In the genomic region with DNA sequence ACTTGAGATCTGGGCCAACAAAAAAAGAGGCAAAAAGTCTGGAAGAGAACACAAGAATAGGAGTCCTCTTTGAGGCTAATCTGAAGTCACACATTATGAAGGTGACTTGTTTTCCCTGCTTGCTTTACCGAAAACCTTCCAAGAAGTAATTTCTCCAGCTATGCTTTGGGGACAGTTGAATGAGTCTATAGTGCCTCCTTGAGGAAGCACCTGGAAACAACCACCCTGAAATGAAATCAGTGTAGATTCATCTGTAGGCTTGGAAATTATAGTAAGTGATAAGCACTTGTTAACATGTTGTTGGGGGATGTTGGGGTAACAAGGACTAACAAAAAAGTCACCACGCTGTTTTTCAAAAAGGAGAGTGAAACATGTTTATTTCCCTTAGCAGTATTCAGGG, we compare ENCODE assay signal across 10 cellular contexts. TPM values are rescaled to one million over a fixed set of nuclear protein-coding genes. Genes with fewer than 3 reads are reported as not detected.
DNase-seq lines count a peak whose midpoint lies in the region; ATAC-seq and TF ChIP-seq lines count a peak whose summit lies in the region.
"Had no signal": no experiment of that assay in that cellular context is flagged by ENCODE, and none has a peak within 500 bp of the region (broad histone marks: within the 10 kb centered on the region; RNA-seq: fewer than 3 reads in every experiment).

No MANE protein-coding gene starts in this region.

- H3K36me3 ChIP-seq in IMR-90 (ENCODE audit: control insufficient read depth, insufficient read depth, low read length): no peaks in the 10 kb centered on the region
- H3K36me3 ChIP-seq in liver (ENCODE audit: control insufficient read depth in 4 of 4, insufficient read depth in 3 of 4, low read depth in 1 of 4, low read length in 3 of 4): no peaks in the 10 kb centered on the region
- H3K36me3 ChIP-seq in uterus: no peaks in the 10 kb centered on the region

- POLR2A ChIA-PET in IMR-90 (lab: Charles Lee; ENCODE audit: unreplicated experiment): no interaction called here
- POLR2A ChIA-PET in activated CD8-positive, alpha-beta T cell treated with anti-CD3 and anti-CD28 coated beads for 36 hours (lab: Charles Lee): interaction anchor here (0.6 kb wide), 1 partner anchor 127 kb away, joined by 3 read pairs; no protein-coding TSS in a partner anchor

- H3K4ac ChIP-seq in IMR-90 (ENCODE audit: low read depth, low read length): no peak overlapping the region

- H2BK120ac ChIP-seq in IMR-90 (ENCODE audit: low read depth, low read length): no peak overlapping the region

- H3K9me3 Mint-ChIP-seq in Calu3 (ENCODE audit: low read depth, unreplicated experiment): no peaks in the 10 kb centered on the region
- H3K9me3 Mint-ChIP-seq in activated CD8-positive, alpha-beta T cell treated with anti-CD3 and anti-CD28 coated beads for 36 hours: no peaks in the 10 kb centered on the region

- WGBS in IMR-90 (ENCODE audit: extremely low coverage in 2 of 2, insufficient read length in 1 of 2), 2 experiments: no CpG with 5 or more reads among the region's 2 CpGs
- 81% methylated on average over 2 of the region's 2 CpGs for WGBS in liver

- H3K56ac ChIP-seq in IMR-90 (ENCODE audit: extremely low read depth, insufficient read depth, low read length): no peak overlapping the region

- H4K8ac ChIP-seq in IMR-90 (ENCODE audit: low read depth in 2 of 2, low read length in 2 of 2): no peak overlapping the region

- no peaks in the 10 kb centered on the region for H3K27me3 ChIP-seq in IMR-90 (ENCODE audit: control insufficient read depth, insufficient read depth, low read length)
- H3K27me3 ChIP-seq in liver (ENCODE audit: control insufficient read depth in 4 of 4, insufficient read depth in 4 of 4, low read length in 3 of 4): no peaks in the 10 kb centered on the region
- H3K27me3 ChIP-seq in uterus: no peaks in the 10 kb centered on the region

- H3K4me1 Mint-ChIP-seq in Calu3 (ENCODE audit: low read depth, unreplicated experiment) (peaks cover 10% of the 10 kb centered on the region), T-helper 17 cell (peaks cover 9% of the 10 kb centered on the region)
- H3K4me1 Mint-ChIP-seq in activated CD8-positive, alpha-beta T cell treated with anti-CD3 and anti-CD28 coated beads for 36 hours (ENCODE audit: low read depth): peaks cover 2% of the 10 kb centered on the region

- no peak for TF ChIP-seq POLR2A in IMR-90 (IDR thresholded peaks at IDR 0.05; ENCODE audit: low read depth, low read length)
- TF ChIP-seq POLR2A in uterus (IDR thresholded peaks at IDR 0.05): no peak

- no peak overlapping the region for H2BK20ac ChIP-seq in IMR-90 (ENCODE audit: low read depth, low read length)

- H3K27ac ChIP-seq in IMR-90 (ENCODE audit: insufficient read depth, low read length) (no peak overlapping the region), liver (ENCODE audit: low read depth in 1 of 2, low read length in 2 of 2) (no peak overlapping the region), uterus (no peak overlapping the region)

- H2BK5ac ChIP-seq in IMR-90 (ENCODE audit: low read depth, low read length, poor library complexity, severe bottlenecking): no peak overlapping the region

- TF ChIP-seq CTCF in Calu3 (IDR thresholded peaks at IDR 0.05; ENCODE audit: unreplicated experiment): peak; percentile 49
- peak; percentile 32 for TF ChIP-seq CTCF in IMR-90 (conservative IDR thresholded peaks at IDR 0.05; ENCODE audit: low read depth, low read length)
- TF ChIP-seq CTCF in activated CD8-positive, alpha-beta T cell treated with anti-CD3 and anti-CD28 coated beads for 36 hours (IDR thresholded peaks at IDR 0.05): peak; percentile 59
- peak; percentile 24 for TF ChIP-seq CTCF in liver (IDR thresholded peaks at IDR 0.05; ENCODE audit: low read depth, low read length, missing input control)
- peak in 1 of 4 experiments; percentile 23 for TF ChIP-seq CTCF in uterus (IDR thresholded peaks at IDR 0.05)

- H2AFZ ChIP-seq in IMR-90 (replicated peaks; ENCODE audit: low read length, poor library complexity): no peak overlapping the region

- CTCF ChIA-PET in Calu3 (lab: Charles Lee): interaction anchor here (0.5 to 1.8 kb wide), 7 partner anchors 20 to 276 kb away, joined by 3 to 7 read pairs (median 3); no protein-coding TSS in a partner anchor
- CTCF ChIA-PET in IMR-90 (lab: Yijun Ruan, JAX): no interaction called here
- CTCF ChIA-PET in activated CD8-positive, alpha-beta T cell treated with anti-CD3 and anti-CD28 coated beads for 36 hours (lab: Charles Lee): interaction anchor here (1.6 to 11.9 kb wide), 4 partner anchors 71 to 165 kb away, joined by 5 to 315 read pairs (median 55); partner anchors contain the start of gene TCHH

- no peak overlapping the region for H2AK9ac ChIP-seq in IMR-90 (replicated peaks; ENCODE audit: low read depth, low read length, poor library complexity)

- BruUV-seq in Calu3 (replicated peaks; lab: Mats Ljungman, UMichigan): no TSS peak
- BruUV-seq in IMR-90 (replicated peaks; lab: Mats Ljungman, UMichigan): no TSS peak

- in situ Hi-C loops in IMR-90 (cut with MboI; ENCODE audit: low sequenced_read_pairs): loop anchor here (5.0 kb wide), 1 partner anchor 120 kb away; no protein-coding TSS in a partner anchor

- H3K4me3 Mint-ChIP-seq in Calu3 (ENCODE audit: low read depth, unreplicated experiment): no peak overlapping the region
- no peak overlapping the region for H3K4me3 Mint-ChIP-seq in activated CD8-positive, alpha-beta T cell treated with anti-CD3 and anti-CD28 coated beads for 36 hours
- H3K4me3 Mint-ChIP-seq in T-helper 17 cell: no peak overlapping the region

- no peaks in the 10 kb centered on the region for H3K79me1 ChIP-seq in IMR-90 (ENCODE audit: low read depth in 1 of 2, low read length in 2 of 2)

- H2AK5ac ChIP-seq in IMR-90 (ENCODE audit: low read depth, low read length): no peak overlapping the region

- no peak overlapping the region for H4K5ac ChIP-seq in IMR-90 (ENCODE audit: low read depth, low read length)

- H3K14ac ChIP-seq in IMR-90 (replicated peaks; ENCODE audit: low read depth, low read length): no peak overlapping the region

- H3K36me3 Mint-ChIP-seq in Calu3 (ENCODE audit: insufficient read depth, unreplicated experiment) (no peaks in the 10 kb centered on the region), T-helper 17 cell (ENCODE audit: low read depth) (no peaks in the 10 kb centered on the region)
- no peaks in the 10 kb centered on the region for H3K36me3 Mint-ChIP-seq in activated CD8-positive, alpha-beta T cell treated with anti-CD3 and anti-CD28 coated beads for 36 hours (ENCODE audit: low read depth)

- no peaks in the 10 kb centered on the region for H3K9me1 ChIP-seq in IMR-90 (ENCODE audit: insufficient read depth, low read length)

- no peak overlapping the region for H4K91ac ChIP-seq in IMR-90 (ENCODE audit: insufficient read depth, low read depth, low read length)

- peak; percentile 32; the same call in 1 of the 2 replicates for TF ChIP-seq RAD21 in IMR-90 (IDR thresholded peaks at IDR 0.05; ENCODE audit: low read length)
- peak; percentile 51 to 66 for TF ChIP-seq RAD21 in liver (IDR thresholded peaks at IDR 0.05)

- H3K9ac ChIP-seq in IMR-90 (ENCODE audit: low read depth, low read length): no peak overlapping the region
- no peak overlapping the region for H3K9ac ChIP-seq in liver (ENCODE audit: low read depth in 1 of 2, low read length in 2 of 2)

- H3K23ac ChIP-seq in IMR-90 (ENCODE audit: low read depth, low read length): no peak overlapping the region

- H3K4me2 ChIP-seq in IMR-90 (ENCODE audit: low read depth, low read length): no peak overlapping the region

- H3K4me1 ChIP-seq in IMR-90 (ENCODE audit: control insufficient read depth, insufficient read depth, low read length): no peaks in the 10 kb centered on the region
- no peaks in the 10 kb centered on the region for H3K4me1 ChIP-seq in liver (ENCODE audit: control insufficient read depth in 4 of 4, insufficient read depth in 4 of 4, low read length in 3 of 4)
- H3K4me1 ChIP-seq in uterus: no peaks in the 10 kb centered on the region

- peaks cover 39% of the 10 kb centered on the region for H3K27me3 Mint-ChIP-seq in Calu3 (ENCODE audit: unreplicated experiment)
- peaks cover 3% of the 10 kb centered on the region for H3K27me3 Mint-ChIP-seq in activated CD8-positive, alpha-beta T cell treated with anti-CD3 and anti-CD28 coated beads for 36 hours
- peaks cover 24% of the 10 kb centered on the region for H3K27me3 Mint-ChIP-seq in T-helper 17 cell

- intact Hi-C loops in Calu3 (cut with micrococcal nuclease; ENCODE audit: unreplicated experiment): no loop called here
- intact Hi-C loops in IMR-90 (cut with micrococcal nuclease): loop anchor here (10.0 kb wide), 1 partner anchor 248 kb away; no protein-coding TSS in a partner anchor
- intact Hi-C loops in activated CD8-positive, alpha-beta T cell treated with anti-CD3 and anti-CD28 coated beads for 36 hours (cut with micrococcal nuclease): no loop called here
- intact Hi-C loops in uterus (cut with DNase I; ENCODE audit: low total_unique reads): loop anchor here (10.0 kb wide), 1 partner anchor 128 kb away; no protein-coding TSS in a partner anchor

- H3K18ac ChIP-seq in IMR-90 (ENCODE audit: low read depth, low read length): no peak overlapping the region

- DNase-seq in Calu3 (peak; percentile 17), IMR-90 (no peak), uterus (no peak), T-helper 17 cell (no peak)
- peak; percentile 18 for DNase-seq in activated CD8-positive, alpha-beta T cell treated with anti-CD3 and anti-CD28 coated beads for 36 hours
- DNase-seq: stimulated activated naive CD4-positive, alpha-beta T cell had no signal

- no peaks in the 10 kb centered on the region for H4K20me1 ChIP-seq in IMR-90 (ENCODE audit: insufficient read depth, low read length)

- no peak for ATAC-seq in IMR-90 (ENCODE audit: low read depth)
- ATAC-seq in activated CD8-positive, alpha-beta T cell treated with anti-CD3 and anti-CD28 coated beads for 36 hours: peak; percentile 30
- no peak for ATAC-seq in GM18498 (IDR thresholded peaks at IDR 0.05; ENCODE audit: unreplicated experiment)
- no peak for ATAC-seq in T-helper 17 cell
- ATAC-seq in HG02798 (IDR thresholded peaks at IDR 0.05; ENCODE audit: poor library complexity, unreplicated experiment): no peak

- dilution Hi-C loops in IMR-90 (cut with HindIII; ENCODE audit: low sequenced_read_pairs, unreplicated experiment): no loop called here

- H3K9me3 ChIP-seq in IMR-90 (ENCODE audit: control insufficient read depth, insufficient read depth, low read length) (no peaks in the 10 kb centered on the region), liver (ENCODE audit: control insufficient read depth in 4 of 4, low read length in 3 of 4) (no peaks in the 10 kb centered on the region), uterus (no peaks in the 10 kb centered on the region), T-helper 17 cell (ENCODE audit: control insufficient read depth, low read length, poor library complexity, severe bottlenecking) (no peaks in the 10 kb centered on the region)

- no peak overlapping the region for H2BK15ac ChIP-seq in IMR-90 (ENCODE audit: low read depth, low read length)

- H3K27ac Mint-ChIP-seq in Calu3 (ENCODE audit: unreplicated experiment) (no peak overlapping the region), T-helper 17 cell (no peak overlapping the region)
- no peak overlapping the region for H3K27ac Mint-ChIP-seq in activated CD8-positive, alpha-beta T cell treated with anti-CD3 and anti-CD28 coated beads for 36 hours

- H3K4me3 ChIP-seq in IMR-90 (ENCODE audit: insufficient read depth, low read depth, low read length) (no peak overlapping the region), liver (ENCODE audit: low read depth in 1 of 3, low read length in 3 of 3) (no peak overlapping the region), uterus (no peak overlapping the region)

RNA-seq across cellular contexts. Expression of gene RPTN, which starts 23.4 kb away (rescaled TPM):
- not detected in 2 replicates for total RNA-seq in Calu3 (2022)
- not detected in 2 replicates for total RNA-seq in IMR-90 (2012; rRNA removed)
- polyA plus RNA-seq in IMR-90 (2012; rRNA removed): not detected in 2 replicates
- polyA plus RNA-seq in IMR-90 (2012; cell fraction: cytosol; rRNA removed): not detected in 2 replicates
- not detected in 2 replicates for polyA plus RNA-seq in IMR-90 (2012; cell fraction: nucleus; rRNA removed; ENCODE audit: low replicate concordance)
- total RNA-seq in activated CD8-positive, alpha-beta T cell treated with anti-CD3 and anti-CD28 coated beads for 36 hours: not detected
- not detected for total RNA-seq in liver
- polyA plus RNA-seq in liver: not detected
- total RNA-seq in uterus: not detected
- total RNA-seq in T-helper 17 cell: not detected
- polyA plus RNA-seq: neural cell had no signal

RNA-seq across cellular contexts. Expression of gene HRNR, which starts 41.6 kb away (rescaled TPM):
- not detected in 2 replicates for total RNA-seq in Calu3 (2022)
- not detected in 2 replicates for total RNA-seq in IMR-90 (2012; rRNA removed)
- polyA plus RNA-seq in IMR-90 (2012; rRNA removed): under 0.01 TPM in 1 of 2 replicates, not detected in the other
- polyA plus RNA-seq in IMR-90 (2012; cell fraction: cytosol; rRNA removed): not detected in 2 replicates
- polyA plus RNA-seq in IMR-90 (2012; cell fraction: nucleus; rRNA removed; ENCODE audit: low replicate concordance): not detected in 2 replicates
- not detected for total RNA-seq in activated CD8-positive, alpha-beta T cell treated with anti-CD3 and anti-CD28 coated beads for 36 hours
- total RNA-seq in liver: not detected
- polyA plus RNA-seq in liver: under 1 TPM in 1 of 2 donors, not detected in 1; 0.04 TPM
- under 1 TPM in 1 of 4 donors, not detected in 3; 0.06 TPM for total RNA-seq in uterus
- not detected for total RNA-seq in T-helper 17 cell
- polyA plus RNA-seq: neural cell had no signal

Comparison
In these comparisons a context has a peak if more than half of its experiments do, and no peak if none do; other contexts are left out.
1. DNase-seq: peak in Calu3 (single experiment) and activated CD8-positive, alpha-beta T cell treated with anti-CD3 and anti-CD28 coated beads for 36 hours (single experiment); none in IMR-90 (single experiment), uterus (0 of 2) and T-helper 17 cell (0 of 3).
2. intact Hi-C loops: an anchor here in IMR-90 (10.0 kb wide) and uterus (10.0 kb wide); none called in Calu3 and activated CD8-positive, alpha-beta T cell treated with anti-CD3 and anti-CD28 coated beads for 36 hours.